8 cellular contexts compared by ENCODE assay signal in genomic region chr1:154937988-154938386, GRCh38. TPM values are rescaled to one million over a fixed set of nuclear protein-coding genes. Genes with fewer than 3 reads are reported as not detected.
DNase-seq lines count a peak whose midpoint lies in the region; ATAC-seq, FAIRE-seq and TF ChIP-seq lines count a peak whose summit lies in the region.

No MANE protein-coding gene starts in this region.

- no peaks in the 10 kb centered on the region for H4K20me1 ChIP-seq in mammary epithelial cell (ENCODE audit: insufficient read depth, low read length)

- H3K4me2 ChIP-seq in mammary epithelial cell (ENCODE audit: insufficient read depth, low read depth, low read length) = peak overlapping the region; percentile 94

- H3K4me1 ChIP-seq in HUES64 (ENCODE audit: insufficient read depth, low read length) = peaks cover 8% of the 10 kb centered on the region; the same call in 1 of the 2 replicates
- peaks cover 24% of the 10 kb centered on the region for H3K4me1 ChIP-seq in mammary epithelial cell (ENCODE audit: insufficient read depth, low read length)
- H3K4me1 ChIP-seq in muscle layer of duodenum (ENCODE audit: control insufficient read depth in 1 of 2, insufficient read depth in 2 of 2, low read length in 2 of 2) = peaks cover 9 to 22% of the 10 kb centered on the region in 2 donors

- H3K79me2 ChIP-seq in mammary epithelial cell (ENCODE audit: insufficient read depth, low read length) = peaks cover 24% of the 10 kb centered on the region

- CTCF ChIA-PET in mammary epithelial cell (lab: Charles Lee; ENCODE audit: low non-redundant PET) = interaction anchor here (0.5 kb wide), 1 partner anchor 107 kb away, joined by 3 read pairs; no protein-coding TSS in a partner anchor

- FAIRE-seq in RCC 7860 (lab: Jason Lieb, UNC) = no peak

- H2AFZ ChIP-seq in mammary epithelial cell (ENCODE audit: low read depth, low read length) = peak overlapping the region; percentile 95

- H3K4me3 ChIP-seq in HUES64 (ENCODE audit: low read length) = 0 out of 2 replicates have a peak overlapping the region, but pooled peaks have one; percentile 80
- H3K4me3 ChIP-seq in mammary epithelial cell (replicated peaks in 1 of 3; ENCODE audit: insufficient read depth in 1 of 3, low read depth in 2 of 3, low read length in 3 of 3) = peak overlapping the region; percentile 57 to 81 (median 71)
- H3K4me3 ChIP-seq in muscle layer of duodenum (ENCODE audit: low read depth in 1 of 2, low read length in 2 of 2) = peak overlapping the region; percentile 64 to 83

- in situ Hi-C loops in mammary epithelial cell (cut with MboI; ENCODE audit: low sequenced_read_pairs in 2 of 2) = no loop called here

- intact Hi-C loops in mammary epithelial cell (cut with micrococcal nuclease) = loop anchor here (1.0 to 2.0 kb wide), 2 partner anchors 35 to 379 kb away; no protein-coding TSS in a partner anchor

- H3K27ac ChIP-seq in 22Rv1 = peak overlapping the region; percentile 99
- H3K27ac ChIP-seq in HUES64 (ENCODE audit: low read depth, low read length) = peak overlapping the region; percentile 89; the same call in 1 of the 2 replicates
- H3K27ac ChIP-seq in mammary epithelial cell (ENCODE audit: insufficient read depth, low read depth, low read length) = peak overlapping the region; percentile 96
- peak overlapping the region; percentile 95 for H3K27ac ChIP-seq in muscle layer of duodenum (ENCODE audit: low read length)

- TF ChIP-seq CTCF in 22Rv1 (IDR thresholded peaks at IDR 0.05) (no peak), mammary epithelial cell (conservative IDR thresholded peaks at IDR 0.05 in 1 of 2, IDR thresholded peaks at IDR 0.05 in 1 of 2; ENCODE audit: extremely low read depth in 1 of 2, insufficient read depth in 1 of 2, low read depth in 1 of 2, low read length in 2 of 2) (no peak)

- no TSS peak for BruUV-seq in mammary epithelial cell (replicated peaks; lab: Mats Ljungman, UMichigan)

- H3K9ac ChIP-seq in HUES64 (ENCODE audit: low read depth, low read length) (no peak overlapping the region), mammary epithelial cell (ENCODE audit: insufficient read depth, low read length) (peak overlapping the region; percentile 98)

- peak; percentile 77 for DNase-seq in mammary epithelial cell
- no peak for DNase-seq in RCC 7860 (ENCODE audit: low spot score)
- no peak for DNase-seq in stimulated activated CD4-positive, alpha-beta T cell treated with anti-CD3 and anti-CD28 coated beads, Interleukin-4, amount 100 ng/mL, for 4 hours

- no peak for ATAC-seq in GM19397 (IDR thresholded peaks at IDR 0.05; ENCODE audit: unreplicated experiment)
- no peak for ATAC-seq in HG02970 (IDR thresholded peaks at IDR 0.05; ENCODE audit: low FRiP score, unreplicated experiment)

- H3K27me3 ChIP-seq in HUES64 (ENCODE audit: insufficient read depth, low read length) (no peaks in the 10 kb centered on the region), mammary epithelial cell (ENCODE audit: insufficient read depth, low read length) (no peaks in the 10 kb centered on the region), muscle layer of duodenum (ENCODE audit: low read depth, low read length) (no peaks in the 10 kb centered on the region)

- H3K9me3 ChIP-seq in HUES64 (ENCODE audit: insufficient read depth, low read depth, low read length) = no peaks in the 10 kb centered on the region
- H3K9me3 ChIP-seq in mammary epithelial cell (replicated peaks; ENCODE audit: insufficient read depth, low read length) = no peaks in the 10 kb centered on the region
- H3K9me3 ChIP-seq in muscle layer of duodenum (ENCODE audit: control insufficient read depth in 1 of 2, low read length in 2 of 2) = no peaks in the 10 kb centered on the region

- 91% methylated on average over 8 of the region's 8 CpGs for WGBS in HUES64
- 52% methylated on average over 8 of the region's 8 CpGs for WGBS in mammary epithelial cell (ENCODE audit: low coverage, missing lambda C conversion rate)

- dilution Hi-C loops in mammary epithelial cell (cut with HindIII; ENCODE audit: low sequenced_read_pairs) = no loop called here

- H3K36me3 ChIP-seq in HUES64 (ENCODE audit: insufficient read depth, low read length) = no peaks in the 10 kb centered on the region
- no peaks in the 10 kb centered on the region for H3K36me3 ChIP-seq in mammary epithelial cell (ENCODE audit: insufficient read depth, low read length)
- peaks cover 0 to 12% of the 10 kb centered on the region in 2 donors for H3K36me3 ChIP-seq in muscle layer of duodenum (ENCODE audit: control insufficient read depth in 1 of 2, insufficient read depth in 2 of 2, low read length in 2 of 2)

RNA-seq across cellular contexts. Expression of gene PMVK, which starts 1.5 kb away (rescaled TPM):
- 26.5 TPM for polyA plus RNA-seq in HUES64 (2013, experiment 1 of 2)
- 26.3 TPM for polyA plus RNA-seq in HUES64 (2013, experiment 2 of 2)
- total RNA-seq in mammary epithelial cell = 10 to 100 TPM in 1 of 2 donors, 1 to 10 TPM in 1; 7.2 to 34.7 TPM
- polyA plus RNA-seq in mammary epithelial cell = 40.1 TPM
- 32.9 TPM for polyA minus RNA-seq in mammary epithelial cell

RNA-seq across cellular contexts. Expression of gene PBXIP1, which starts 17.9 kb away (rescaled TPM):
- polyA plus RNA-seq in HUES64 (2013, experiment 1 of 2) = 13.2 TPM
- polyA plus RNA-seq in HUES64 (2013, experiment 2 of 2) = 18.5 TPM
- total RNA-seq in mammary epithelial cell = 10 to 100 TPM; 17.7 to 52.0 TPM
- 11.0 TPM for polyA plus RNA-seq in mammary epithelial cell
- 26.3 TPM for polyA minus RNA-seq in mammary epithelial cell

RNA-seq across cellular contexts. Expression of gene PYGO2, which starts 23.6 kb away (rescaled TPM):
- polyA plus RNA-seq in HUES64 (2013, experiment 1 of 2) = 25.9 TPM
- polyA plus RNA-seq in HUES64 (2013, experiment 2 of 2) = 29.4 TPM
- total RNA-seq in mammary epithelial cell = 10 to 100 TPM; 12.3 to 24.4 TPM
- 14.3 TPM for polyA plus RNA-seq in mammary epithelial cell
- polyA minus RNA-seq in mammary epithelial cell = 29.0 TPM

RNA-seq across cellular contexts. Expression of gene SHC1, which starts 32.6 kb away (rescaled TPM):
- polyA plus RNA-seq in HUES64 (2013, experiment 1 of 2) = 119 TPM
- 133 TPM for polyA plus RNA-seq in HUES64 (2013, experiment 2 of 2)
- total RNA-seq in mammary epithelial cell = 100 to 1,000 TPM; 492 to 589 TPM
- polyA plus RNA-seq in mammary epithelial cell = 464 TPM
- polyA minus RNA-seq in mammary epithelial cell = 409 TPM

RNA-seq across cellular contexts. Expression of gene CKS1B, which starts 36.5 kb away (rescaled TPM):
- 351 TPM for polyA plus RNA-seq in HUES64 (2013, experiment 1 of 2)
- 391 TPM for polyA plus RNA-seq in HUES64 (2013, experiment 2 of 2)
- 10 to 100 TPM; 44.2 to 95.6 TPM for total RNA-seq in mammary epithelial cell
- 282 TPM for polyA plus RNA-seq in mammary epithelial cell
- 66.1 TPM for polyA minus RNA-seq in mammary epithelial cell
